In genomic region chr2:217955881-217956493, GRCh38 we compare ENCODE assay signal across 17 cellular contexts. TPM values are rescaled to one million over a fixed set of nuclear protein-coding genes. Genes with fewer than 3 reads are reported as not detected.
DNase-seq lines count a peak whose midpoint lies in the region; ATAC-seq and TF ChIP-seq lines count a peak whose summit lies in the region.
"Had no signal": no experiment of that assay in that cellular context is flagged by ENCODE, and none has a peak within 500 bp of the region (broad histone marks: within the 10 kb centered on the region; RNA-seq: fewer than 3 reads in every experiment).

No MANE protein-coding gene starts in this region.

- TF ChIP-seq EP300 in upper lobe of left lung (IDR thresholded peaks at IDR 0.05), result no peak

- no peak for DNase-seq in chondrocyte (ENCODE audit: low spot score)
- peak; percentile 17 for DNase-seq in lower lobe of right lung
- DNase-seq in sciatic nerve (ENCODE audit: low spot score), result peak; percentile 39
- no peak for DNase-seq in upper lobe of left lung
- DNase-seq in erythroblast (lab: John Stamatoyannopoulos, UW), result no peak
- no peak for DNase-seq in NCI-H1105 treated with DMSO at 0.1 percent for 48 hours (lab: John Stamatoyannopoulos, UW)
- DNase-seq: activated CD4-positive, CD25-positive, alpha-beta regulatory T cell treated with anti-CD3 and anti-CD28 coated beads, Interleukin-2, amount 50 U/mL, for 72 hours; activated T-cell treated with anti-CD3 and anti-CD28 coated beads, Interleukin-2, amount 50 U/mL, for 48 hours; COR-L47; cortex of kidney; hypothalamus; naive thymus-derived CD8-positive, alpha-beta T cell; NCI-H1436; NCI-H2171; stimulated activated CD8-positive, alpha-beta memory T cell treated with anti-CD3 and anti-CD28 coated beads, Interleukin-4, amount 100 ng/mL, for 48 hours had no signal

- H3K9me3 ChIP-seq in lower lobe of right lung, result no peaks in the 10 kb centered on the region
- no peaks in the 10 kb centered on the region for H3K9me3 ChIP-seq in upper lobe of left lung

- H3K4me1 ChIP-seq in lower lobe of right lung (peaks cover 47% of the 10 kb centered on the region), upper lobe of left lung (peaks cover 41 to 49% (median 44%) of the 10 kb centered on the region in 4 donors)

- H3K4me1 Mint-ChIP-seq in chondrocyte (ENCODE audit: low read depth), result peaks cover 74% of the 10 kb centered on the region
- H3K4me1 Mint-ChIP-seq: naive thymus-derived CD8-positive, alpha-beta T cell had no signal

- no peak for ATAC-seq in lower lobe of right lung
- no peak for ATAC-seq in sciatic nerve
- no peak for ATAC-seq in upper lobe of left lung (ENCODE audit: low FRiP score in 2 of 2)
- ATAC-seq in GM19463 (IDR thresholded peaks at IDR 0.05; ENCODE audit: unreplicated experiment), result no peak
- ATAC-seq: activated naive CD4-positive, alpha-beta T cell treated with anti-CD3 and anti-CD28 coated beads, Interleukin-2, amount 50 U/mL, for 72 hours; naive thymus-derived CD8-positive, alpha-beta T cell had no signal

- H3K9me3 Mint-ChIP-seq in chondrocyte (ENCODE audit: low read depth), result no peaks in the 10 kb centered on the region
- H3K9me3 Mint-ChIP-seq: activated naive CD4-positive, alpha-beta T cell treated with anti-CD3 and anti-CD28 coated beads, Interleukin-2, amount 50 U/mL, for 72 hours; naive thymus-derived CD8-positive, alpha-beta T cell had no signal

- no peak for TF ChIP-seq POLR2A in upper lobe of left lung (IDR thresholded peaks at IDR 0.05)
- TF ChIP-seq POLR2A in erythroblast (IDR thresholded peaks at IDR 0.05; ENCODE audit: low read length), result no peak

- H3K36me3 Mint-ChIP-seq in chondrocyte (ENCODE audit: low read depth), result peaks cover 7% of the 10 kb centered on the region
- H3K36me3 Mint-ChIP-seq: activated naive CD4-positive, alpha-beta T cell treated with anti-CD3 and anti-CD28 coated beads, Interleukin-2, amount 50 U/mL, for 72 hours; naive thymus-derived CD8-positive, alpha-beta T cell had no signal

- H3K27ac Mint-ChIP-seq in chondrocyte (ENCODE audit: unreplicated experiment), result peak overlapping the region; percentile 39
- H3K27ac Mint-ChIP-seq: naive thymus-derived CD8-positive, alpha-beta T cell had no signal

- H3K27ac ChIP-seq in lower lobe of right lung (peak overlapping the region; percentile 27), upper lobe of left lung (peak overlapping the region in 3 of 4 donors; percentile 58 to 80 (median 73))

- H3K4me3 Mint-ChIP-seq in chondrocyte (ENCODE audit: unreplicated experiment), result no peak overlapping the region
- H3K4me3 Mint-ChIP-seq: naive thymus-derived CD8-positive, alpha-beta T cell had no signal

- no peaks in the 10 kb centered on the region for H3K36me3 ChIP-seq in lower lobe of right lung
- no peaks in the 10 kb centered on the region for H3K36me3 ChIP-seq in upper lobe of left lung

- TF ChIP-seq CTCF in chondrocyte (IDR thresholded peaks at IDR 0.05) (no peak), lower lobe of right lung (IDR thresholded peaks at IDR 0.05) (no peak), upper lobe of left lung (IDR thresholded peaks at IDR 0.05) (no peak)

- no peaks in the 10 kb centered on the region for H3K27me3 Mint-ChIP-seq in chondrocyte (ENCODE audit: low read depth)

- H3K27me3 ChIP-seq in lower lobe of right lung (ENCODE audit: low read depth) (no peaks in the 10 kb centered on the region), upper lobe of left lung (no peaks in the 10 kb centered on the region)

- no peak overlapping the region for H3K4me3 ChIP-seq in lower lobe of right lung
- H3K4me3 ChIP-seq in upper lobe of left lung, result no peak overlapping the region

- whole genome bisulfite sequencing in upper lobe of left lung, 2 donors, result 85 to 90% methylated on average over 7 of the region's 7 CpGs

- intact Hi-C loops in lower lobe of right lung (cut with DNase I), result no loop called here
- intact Hi-C loops in sciatic nerve (cut with DNase I), result no loop called here

RNA-seq across cellular contexts. Expression of gene TNS1, which starts 46.8 kb away (rescaled TPM):
- total RNA-seq in chondrocyte, result 227 to 272 TPM (median 249 TPM) in 3 replicates
- 505 TPM for total RNA-seq in lower lobe of right lung
- total RNA-seq in sciatic nerve, result 703 TPM
- 1,000 to 10,000 TPM in 1 of 6 donors, 100 to 1,000 TPM in 5; 325 to 1,095 (median 550) TPM for total RNA-seq in upper lobe of left lung

Comparison
In these comparisons a context has a peak if more than half of its experiments do, and no peak if none do; other contexts are left out.
1. DNase-seq: peak in lower lobe of right lung (single experiment) and sciatic nerve (single experiment); none in chondrocyte (single experiment), upper lobe of left lung (0 of 2), erythroblast (0 of 2) and NCI-H1105 treated with DMSO at 0.1 percent for 48 hours (single experiment).